In the genomic region with DNA sequence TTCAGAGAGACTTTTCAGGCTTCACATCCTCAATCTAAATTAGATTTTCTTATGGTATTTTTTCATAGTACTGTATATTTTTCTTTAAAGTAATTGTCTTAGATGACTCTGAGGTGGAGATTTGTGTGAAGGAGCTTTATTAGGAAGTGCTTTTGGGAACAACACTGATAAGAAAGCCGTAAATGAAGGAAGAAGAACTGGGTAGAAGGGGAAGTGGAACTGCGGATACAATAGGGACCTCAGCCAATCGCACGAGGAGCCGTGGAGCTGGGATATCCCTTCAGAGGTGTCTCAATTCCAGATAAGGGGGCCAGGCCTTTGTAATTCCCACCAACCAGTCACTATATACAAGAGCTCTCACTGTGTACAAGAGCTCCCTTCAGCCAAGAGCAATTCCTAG, we compare ENCODE assay signal across 24 cellular contexts. TPM values are rescaled to one million over a fixed set of nuclear protein-coding genes. Genes with fewer than 3 reads are reported as not detected.
"Had no signal": no experiment of that assay in that cellular context is flagged by ENCODE, and none has a peak within 500 bp of the region (broad histone marks: within the 10 kb centered on the region; RNA-seq: fewer than 3 reads in every experiment).

No MANE protein-coding gene starts in this region.

- H3K4me1 ChIP-seq: esophagus squamous epithelium, parathyroid adenoma, thyroid gland had no signal

- DNase-seq: activated CD4-positive, alpha-beta T cell treated with anti-CD3 and anti-CD28 coated beads, Interleukin-2, amount 50 U/mL, for 48 hours; activated naive CD4-positive, alpha-beta T cell treated with Interleukin-2 at 50 U/mL for 16 hours; activated naive CD8-positive, alpha-beta T cell treated with anti-CD3 and anti-CD28 coated beads, Interleukin-2, amount 10 ng/mL, durations not matched to agents 7 days and 5 days; activated T-cell treated with anti-CD3 and anti-CD28 coated beads, Interleukin-2, amount 50 U/mL, for 1 hour; dermis blood vessel endothelial cell; effector memory CD4-positive, alpha-beta T cell; esophagus squamous epithelium; mesenchymal stem cell; naive thymus-derived CD8-positive, alpha-beta T cell; stimulated activated CD4-positive, alpha-beta T cell treated with anti-CD3 and anti-CD28 coated beads, Interleukin-4, amount 100 ng/mL, for 1 hour; stimulated activated naive CD4-positive, alpha-beta T cell treated with Interleukin-2 at 50 U/mL for 16 hours; thyroid gland had no signal

- H3K9me3 ChIP-seq: esophagus squamous epithelium, thyroid gland had no signal

- H3K27ac ChIP-seq: cardiac muscle cell, esophagus squamous epithelium, parathyroid adenoma, thyroid gland had no signal

- H3K4me3 Mint-ChIP-seq: activated naive CD8-positive, alpha-beta T cell treated with anti-CD3 and anti-CD28 coated beads, Interleukin-2, amount 10 ng/mL, durations not matched to agents 7 days and 5 days; naive thymus-derived CD8-positive, alpha-beta T cell; T-helper 1 cell treated with Interleukin-12 subunit alpha and Interleukin-12 subunit beta and Interleukin-4 antibody, amounts not matched to agents 30 μg/mL and 1 μg/mL, for 36 hours had no signal

- H3K9me3 Mint-ChIP-seq: activated naive CD8-positive, alpha-beta T cell treated with anti-CD3 and anti-CD28 coated beads, Interleukin-2, amount 10 ng/mL, durations not matched to agents 7 days and 5 days; activated T-helper 2 cell treated with anti-CD3 and anti-CD28 coated beads, Interferon-gamma antibody, Interleukin-2, Interleukin-4, amounts not matched to agents 10 μg/mL and 5 μg/mL and 100 μg/mL, durations not matched to agents 14 hours and 24 hours and 36 hours; naive thymus-derived CD8-positive, alpha-beta T cell; T-helper 1 cell treated with Interleukin-12 subunit alpha and Interleukin-12 subunit beta and Interleukin-4 antibody, amounts not matched to agents 30 μg/mL and 1 μg/mL, for 36 hours had no signal

- H3K36me3 ChIP-seq: cardiac muscle cell, esophagus squamous epithelium, thyroid gland had no signal

- H3K9ac ChIP-seq: parathyroid adenoma had no signal

- H3K4me1 Mint-ChIP-seq: activated naive CD8-positive, alpha-beta T cell treated with anti-CD3 and anti-CD28 coated beads, Interleukin-2, amount 10 ng/mL, durations not matched to agents 7 days and 5 days; naive thymus-derived CD8-positive, alpha-beta T cell had no signal

- H3K79me2 ChIP-seq: parathyroid adenoma had no signal

- H3K27me3 Mint-ChIP-seq: activated naive CD8-positive, alpha-beta T cell treated with anti-CD3 and anti-CD28 coated beads, Interleukin-2, amount 10 ng/mL, durations not matched to agents 7 days and 5 days had no signal

- H3K4me3 ChIP-seq: cardiac muscle cell, esophagus squamous epithelium, smooth muscle cell, thyroid gland had no signal

- ATAC-seq: naive thymus-derived CD8-positive, alpha-beta T cell; sciatic nerve had no signal

- H3K4me2 ChIP-seq: smooth muscle cell had no signal

- H3K27me3 ChIP-seq: cardiac muscle cell, esophagus squamous epithelium, thyroid gland had no signal

- H2AFZ ChIP-seq: parathyroid adenoma had no signal

- H3K36me3 Mint-ChIP-seq: activated naive CD8-positive, alpha-beta T cell treated with anti-CD3 and anti-CD28 coated beads, Interleukin-2, amount 10 ng/mL, durations not matched to agents 7 days and 5 days; naive thymus-derived CD8-positive, alpha-beta T cell had no signal

- H3K27ac Mint-ChIP-seq: activated naive CD8-positive, alpha-beta T cell treated with anti-CD3 and anti-CD28 coated beads, Interleukin-2, amount 10 ng/mL, durations not matched to agents 7 days and 5 days; activated T-helper 2 cell treated with anti-CD3 and anti-CD28 coated beads, Interferon-gamma antibody, Interleukin-2, Interleukin-4, amounts not matched to agents 10 μg/mL and 5 μg/mL and 100 μg/mL, durations not matched to agents 14 hours and 24 hours and 36 hours; naive thymus-derived CD8-positive, alpha-beta T cell; T-helper 1 cell treated with Interleukin-12 subunit alpha and Interleukin-12 subunit beta and Interleukin-4 antibody, amounts not matched to agents 30 μg/mL and 1 μg/mL, for 36 hours had no signal

RNA-seq across cellular contexts. Expression of a gene that starts 8.1 kb away (rescaled TPM):
- total RNA-seq: activated naive CD8-positive, alpha-beta T cell treated with anti-CD3 and anti-CD28 coated beads, Interleukin-2, amount 10 ng/mL, durations not matched to agents 7 days and 5 days; activated T-helper 2 cell treated with anti-CD3 and anti-CD28 coated beads, Interferon-gamma antibody, Interleukin-2, Interleukin-4, amounts not matched to agents 10 μg/mL and 5 μg/mL and 100 μg/mL, durations not matched to agents 14 hours and 24 hours and 36 hours; cardiac muscle cell; chondrocyte; dermis blood vessel endothelial cell; esophagus squamous epithelium; glomerular endothelial cell; liver; mucosa of gallbladder; naive thymus-derived CD8-positive, alpha-beta T cell; sciatic nerve; smooth muscle cell; subcutaneous adipose tissue; thyroid gland; urinary bladder had no signal
- polyA plus RNA-seq: cardiac muscle cell; liver; naive thymus-derived CD8-positive, alpha-beta T cell; smooth muscle cell; urinary bladder had no signal

RNA-seq across cellular contexts. Expression of a gene that starts 55.7 kb away (rescaled TPM):
- total RNA-seq: activated T-helper 2 cell treated with anti-CD3 and anti-CD28 coated beads, Interferon-gamma antibody, Interleukin-2, Interleukin-4, amounts not matched to agents 10 μg/mL and 5 μg/mL and 100 μg/mL, durations not matched to agents 14 hours and 24 hours and 36 hours; chondrocyte; dermis blood vessel endothelial cell; glomerular endothelial cell had no signal
- polyA plus RNA-seq: naive thymus-derived CD8-positive, alpha-beta T cell; smooth muscle cell had no signal
